Comparison of ENCODE assay signal across 11 cellular contexts in genomic region chr1:202154148-202154765, GRCh38. TPM values are rescaled to one million over a fixed set of nuclear protein-coding genes. Genes with fewer than 3 reads are reported as not detected.
DNase-seq lines count a peak whose midpoint lies in the region; ATAC-seq and TF ChIP-seq lines count a peak whose summit lies in the region.
"Had no signal": no experiment of that assay in that cellular context is flagged by ENCODE, and none has a peak within 500 bp of the region (broad histone marks: within the 10 kb centered on the region; RNA-seq: fewer than 3 reads in every experiment).

No MANE protein-coding gene starts in this region.

- peaks cover 61% of the 10 kb centered on the region for H3K4me1 Mint-ChIP-seq in activated T-cell treated with anti-CD3 and anti-CD28 coated beads, Interleukin-2, amount 50 U/mL, for 72 hours (ENCODE audit: low read depth)
- H3K4me1 Mint-ChIP-seq in brain (peaks cover 11% of the 10 kb centered on the region), osteocyte (ENCODE audit: unreplicated experiment) (peaks cover 7% of the 10 kb centered on the region)

- CTCF ChIA-PET in PC-9 (lab: Charles Lee) = no interaction called here

- no peak for DNase-seq in activated T-cell treated with anti-CD3 and anti-CD28 coated beads, Interleukin-2, amount 50 U/mL, for 72 hours
- no peak for DNase-seq in activated T-cell treated with anti-CD3 and anti-CD28 coated beads, Interleukin-2, amount 50 U/mL, for 1 hour
- DNase-seq in PC-9 = no peak
- DNase-seq in osteocyte (ENCODE audit: extremely low spot score, unreplicated experiment) = no peak
- no peak for DNase-seq in COR-L47 (lab: John Stamatoyannopoulos, UW)
- no peak for DNase-seq in NCI-H2107 (lab: John Stamatoyannopoulos, UW)
- DNase-seq in GM13977 (ENCODE audit: low spot score) = no peak
- DNase-seq: left cardiac atrium; NK-92 treated with Interleukin-12 subunit alpha and Interleukin-12 subunit beta, amount 100 ng/mL, for 24 hours had no signal

- no peaks in the 10 kb centered on the region for H3K9me3 ChIP-seq in PC-9 (ENCODE audit: insufficient read depth, low read depth)
- H3K9me3 ChIP-seq: SJCRH30 had no signal

- BruUV-seq in PC-9 (replicated peaks; lab: Mats Ljungman, UMichigan) = no TSS peak

- H3K4me1 ChIP-seq in PC-9 (replicated peaks; ENCODE audit: insufficient read depth) = peaks cover 12% of the 10 kb centered on the region

- peaks cover 10% of the 10 kb centered on the region for H3F3A ChIP-seq in PC-9 (ENCODE audit: insufficient read depth, low read depth)

- no peak overlapping the region for H3K4me3 ChIP-seq in PC-9
- H3K4me3 ChIP-seq: SJCRH30 had no signal

- POLR2A ChIA-PET in PC-9 (lab: Charles Lee; ENCODE audit: unreplicated experiment) = no interaction called here

- H2AFZ ChIP-seq in PC-9 = no peak overlapping the region

- H3K9me2 ChIP-seq in PC-9 (ENCODE audit: insufficient read depth) = no peaks in the 10 kb centered on the region

- no peaks in the 10 kb centered on the region for H3K9me3 Mint-ChIP-seq in activated T-cell treated with anti-CD3 and anti-CD28 coated beads, Interleukin-2, amount 50 U/mL, for 72 hours
- H3K9me3 Mint-ChIP-seq in brain (no peaks in the 10 kb centered on the region), osteocyte (ENCODE audit: unreplicated experiment) (no peaks in the 10 kb centered on the region)

- TF ChIP-seq CTCF in PC-9 (conservative IDR thresholded peaks at IDR 0.05) (no peak), brain (conservative IDR thresholded peaks at IDR 0.05) (no peak), osteocyte (IDR thresholded peaks at IDR 0.05) (no peak), GM13977 (IDR thresholded peaks at IDR 0.05; ENCODE audit: extremely low read depth, insufficient read depth, missing control alignments) (no peak)

- intact Hi-C loops in PC-9 (cut with micrococcal nuclease; ENCODE audit: unreplicated experiment) = no loop called here

- no peaks in the 10 kb centered on the region for H3K36me3 ChIP-seq in PC-9 (ENCODE audit: low read depth)
- H3K36me3 ChIP-seq: SJCRH30 had no signal

- peak overlapping the region in 1 of 2 donors; percentile 38 for H3K4me3 Mint-ChIP-seq in activated T-cell treated with anti-CD3 and anti-CD28 coated beads, Interleukin-2, amount 50 U/mL, for 72 hours
- H3K4me3 Mint-ChIP-seq in brain = peak overlapping the region in 2 of 5 experiments; percentile 38 to 63
- no peak overlapping the region for H3K4me3 Mint-ChIP-seq in osteocyte (ENCODE audit: unreplicated experiment)

- peaks cover 22 to 59% of the 10 kb centered on the region in 2 donors for H3K36me3 Mint-ChIP-seq in activated T-cell treated with anti-CD3 and anti-CD28 coated beads, Interleukin-2, amount 50 U/mL, for 72 hours (ENCODE audit: insufficient read depth in 2 of 2)
- H3K36me3 Mint-ChIP-seq in brain = no peaks in the 10 kb centered on the region
- H3K36me3 Mint-ChIP-seq in osteocyte (ENCODE audit: unreplicated experiment) = no peaks in the 10 kb centered on the region

- no peaks in the 10 kb centered on the region for H3K79me2 ChIP-seq in PC-9 (ENCODE audit: low read depth)

- no peak overlapping the region for H3K27ac ChIP-seq in PC-9
- H3K27ac ChIP-seq: SJCRH30 had no signal

- in situ Hi-C loops in GM13977 (cut with MboI; ENCODE audit: low pct_unique_long_range_greater_than_20kb, low sequenced_read_pairs, unreplicated experiment) = no loop called here

- H3K4me2 ChIP-seq in PC-9 = peak overlapping the region; percentile 37

- no peaks in the 10 kb centered on the region for H4K20me1 ChIP-seq in PC-9 (ENCODE audit: insufficient read depth)

- peak overlapping the region; percentile 85 for H3K27ac Mint-ChIP-seq in activated T-cell treated with anti-CD3 and anti-CD28 coated beads, Interleukin-2, amount 50 U/mL, for 72 hours
- H3K27ac Mint-ChIP-seq in brain (peak overlapping the region in 3 of 5 experiments; percentile 14 to 81 (median 54)), osteocyte (ENCODE audit: unreplicated experiment) (peak overlapping the region; percentile 31)

- no peaks in the 10 kb centered on the region for H3K27me3 ChIP-seq in PC-9 (ENCODE audit: insufficient read depth, low read depth)

- H3K27me3 Mint-ChIP-seq in activated T-cell treated with anti-CD3 and anti-CD28 coated beads, Interleukin-2, amount 50 U/mL, for 72 hours (ENCODE audit: low read depth) = no peaks in the 10 kb centered on the region
- H3K27me3 Mint-ChIP-seq in brain (peaks cover 6% of the 10 kb centered on the region), osteocyte (ENCODE audit: unreplicated experiment) (peaks cover 3% of the 10 kb centered on the region)

- no peak for ATAC-seq in activated T-cell treated with anti-CD3 and anti-CD28 coated beads, Interleukin-2, amount 50 U/mL, for 72 hours (replicated peaks in 1 of 2)

RNA-seq across cellular contexts. Expression of gene PTPN7, which starts 6.1 kb away (rescaled TPM):
- 100 to 1,000 TPM; 196 to 201 TPM for total RNA-seq in activated T-cell treated with anti-CD3 and anti-CD28 coated beads, Interleukin-2, amount 50 U/mL, for 72 hours
- not detected in 2 replicates for total RNA-seq in PC-9 (2021)
- 0.29 TPM for polyA plus RNA-seq in brain (ENCODE audit: insufficient read depth, low read depth, low replicate concordance)
- total RNA-seq in osteocyte = not detected in 2 replicates

RNA-seq across cellular contexts. Expression of gene ARL8A, which starts 9.7 kb away (rescaled TPM):
- total RNA-seq in activated T-cell treated with anti-CD3 and anti-CD28 coated beads, Interleukin-2, amount 50 U/mL, for 72 hours = 10 to 100 TPM; 58.1 to 77.1 TPM
- total RNA-seq in PC-9 (2021) (40.0 and 42.6 TPM in 2 replicates), osteocyte (75.8 and 86.4 TPM in 2 replicates)
- 131 TPM for polyA plus RNA-seq in brain (ENCODE audit: insufficient read depth, low read depth, low replicate concordance)

RNA-seq across cellular contexts. Expression of gene GPR37L1, which starts 31.5 kb away (rescaled TPM):
- not detected for total RNA-seq in activated T-cell treated with anti-CD3 and anti-CD28 coated beads, Interleukin-2, amount 50 U/mL, for 72 hours
- total RNA-seq in PC-9 (2021) (0.30 and 0.33 TPM in 2 replicates), osteocyte (not detected in 2 replicates)
- 32.7 TPM for polyA plus RNA-seq in brain (ENCODE audit: insufficient read depth, low read depth, low replicate concordance)

RNA-seq across cellular contexts. Expression of gene LGR6, which starts 39.3 kb away (rescaled TPM):
- under 1 TPM; 0.22 to 0.69 TPM for total RNA-seq in activated T-cell treated with anti-CD3 and anti-CD28 coated beads, Interleukin-2, amount 50 U/mL, for 72 hours
- total RNA-seq in PC-9 (2021) (5.6 and 7.9 TPM in 2 replicates), osteocyte (9.4 and 9.9 TPM in 2 replicates)
- polyA plus RNA-seq in brain (ENCODE audit: insufficient read depth, low read depth, low replicate concordance) = 0.66 TPM
- total RNA-seq: SJCRH30 had no signal

Comparison
In these comparisons a context has a peak if more than half of its experiments do, and no peak if none do; other contexts are left out.
1. H3K27ac Mint-ChIP-seq: peak in every context shown above with its lines; median percentile 85 in activated T-cell treated with anti-CD3 and anti-CD28 coated beads, Interleukin-2, amount 50 U/mL, for 72 hours; 54 in brain; 31 in osteocyte.
2. RNA of gene PTPN7, which starts 6.1 kb away (total RNA-seq): 196 to 201 TPM in activated T-cell treated with anti-CD3 and anti-CD28 coated beads, Interleukin-2, amount 50 U/mL, for 72 hours; not detected in PC-9 and not detected in osteocyte; every median in the first group is over 100 times any median in the second.